Comparison of ENCODE assay signal across 8 cellular contexts in genomic region chr14:20613094-20614037, GRCh38. TPM values are rescaled to one million over a fixed set of nuclear protein-coding genes. Genes with fewer than 3 reads are reported as not detected.
A peak's percentile ranks its signal among the peaks of the same experiment; 100 is the strongest.
DNase-seq lines count a peak whose midpoint lies in the region; ATAC-seq, FAIRE-seq and TF ChIP-seq lines count a peak whose summit lies in the region.

No MANE protein-coding gene starts in this region.

- peak overlapping the region; percentile 77 for H3K4me2 ChIP-seq in SK-N-SH

- no peak overlapping the region for H3K27ac Mint-ChIP-seq in activated naive CD8-positive, alpha-beta T cell treated with anti-CD3 and anti-CD28 coated beads for 36 hours

- no peaks in the 10 kb centered on the region for H3K27me3 ChIP-seq in GM06990 (replicated peaks; ENCODE audit: control insufficient read depth, insufficient read depth, low read length)
- H3K27me3 ChIP-seq in SK-N-SH (ENCODE audit: insufficient read depth): no peaks in the 10 kb centered on the region
- no peaks in the 10 kb centered on the region for H3K27me3 ChIP-seq in pancreas
- H3K27me3 ChIP-seq in tibial nerve: no peaks in the 10 kb centered on the region

- 2% methylated on average over 33 of the region's 34 CpGs for whole genome bisulfite sequencing in SK-N-SH (ENCODE audit: low lambda C conversion rate)
- 0% methylated on average over 34 of the region's 34 CpGs for WGBS in pancreas, 2 donors
- WGBS in tibial nerve, 2 donors: 0 to 1% methylated on average over 34 of the region's 34 CpGs

- H3K4me1 ChIP-seq in SK-N-SH (ENCODE audit: control insufficient read depth in 1 of 2, insufficient read depth in 2 of 2, low read depth in 1 of 2, low read length in 1 of 2) (no peaks in the 10 kb centered on the region; a peak in 2 of 4 replicates), pancreas (peaks cover 0 to 8% (median 6%) of the 10 kb centered on the region in 3 donors), tibial nerve (peaks cover 0 to 48% (median 6%) of the 10 kb centered on the region in 4 donors)

- H3F3A ChIP-seq in SK-N-SH (replicated peaks; ENCODE audit: insufficient read depth): peaks cover 36% of the 10 kb centered on the region

- ATAC-seq in HG02588 (IDR thresholded peaks at IDR 0.05; ENCODE audit: unreplicated experiment) (peak; percentile 64), Right ventricle myocardium superior (ENCODE audit: poor library complexity) (peak; percentile 81), pancreas (peak; percentile 71 to 86 (median 80))

- no peaks in the 10 kb centered on the region for H3K79me2 ChIP-seq in SK-N-SH (ENCODE audit: insufficient read depth)

- H3K9ac ChIP-seq in SK-N-SH: peak overlapping the region; percentile 66

- H3K9me3 ChIP-seq in SK-N-SH (no peaks in the 10 kb centered on the region), pancreas (no peaks in the 10 kb centered on the region), tibial nerve (no peaks in the 10 kb centered on the region)

- H3K27me3 Mint-ChIP-seq in activated naive CD8-positive, alpha-beta T cell treated with anti-CD3 and anti-CD28 coated beads for 36 hours: no peaks in the 10 kb centered on the region

- POLR2A ChIA-PET in SK-N-SH (lab: Yijun Ruan, JAX): interaction anchor here (0.9 to 1.2 kb wide), 2 partner anchors 78 to 270 kb away, joined by 3 read pairs; partner anchors contain the start of gene PARP2

- TF ChIP-seq POLR2A in NB4 (IDR thresholded peaks at IDR 0.05; ENCODE audit: extremely low read depth, insufficient read length) (no peak), tibial nerve (IDR thresholded peaks at IDR 0.05) (no peak)

- peaks cover 6% of the 10 kb centered on the region for H4K20me1 ChIP-seq in SK-N-SH (ENCODE audit: insufficient read depth)

- H3K9me2 ChIP-seq in SK-N-SH: no peaks in the 10 kb centered on the region

- no peaks in the 10 kb centered on the region for H3K36me3 Mint-ChIP-seq in activated naive CD8-positive, alpha-beta T cell treated with anti-CD3 and anti-CD28 coated beads for 36 hours

- H3K36me3 ChIP-seq in GM06990 (ENCODE audit: control insufficient read depth, insufficient read depth, low read length) (no peaks in the 10 kb centered on the region), SK-N-SH (replicated peaks in 1 of 2; ENCODE audit: control insufficient read depth in 1 of 2, insufficient read depth in 2 of 2, low read length in 1 of 2) (no peaks in the 10 kb centered on the region), pancreas (no peaks in the 10 kb centered on the region), tibial nerve (no peaks in the 10 kb centered on the region)

- CTCF ChIA-PET in SK-N-SH (lab: Yijun Ruan, JAX): interaction anchor here (0.8 to 3.1 kb wide), 17 partner anchors 9 to 358 kb away, joined by 3 to 24 read pairs (median 4); partner anchors contain the start of genes PARP2 and RNASE4

- TF ChIP-seq EP300 in SK-N-SH (IDR thresholded peaks at IDR 0.05; ENCODE audit: borderline replicate concordance in 1 of 2, low read depth in 1 of 2, low read length in 1 of 2) (peak in 1 of 2 experiments; percentile 21; a peak in 2 of 4 replicates), tibial nerve (IDR thresholded peaks at IDR 0.05) (peak; percentile 30 to 67)

- H3K4me3 Mint-ChIP-seq in activated naive CD8-positive, alpha-beta T cell treated with anti-CD3 and anti-CD28 coated beads for 36 hours: no peak overlapping the region

- TF ChIP-seq CTCF in GM06990 (IDR thresholded peaks at IDR 0.05; ENCODE audit: insufficient read depth, low read length, poor library complexity, severe bottlenecking): peak; percentile 39
- peak; percentile 45 for TF ChIP-seq CTCF in NB4 (IDR thresholded peaks at IDR 0.05; ENCODE audit: low read depth, low read length)
- TF ChIP-seq CTCF in SK-N-SH (IDR thresholded peaks at IDR 0.05): peak; percentile 85
- peak; percentile 47 to 61 (median 51) for TF ChIP-seq CTCF in pancreas (IDR thresholded peaks at IDR 0.05)
- TF ChIP-seq CTCF in tibial nerve (IDR thresholded peaks at IDR 0.05): peak; percentile 66 to 96 (median 74)

- no peak for TF ChIP-seq RAD21 in SK-N-SH (IDR thresholded peaks at IDR 0.05; ENCODE audit: low read length)

- FAIRE-seq in pancreas (lab: Jason Lieb, UNC): no peak

- no peaks in the 10 kb centered on the region for H3K9me3 Mint-ChIP-seq in activated naive CD8-positive, alpha-beta T cell treated with anti-CD3 and anti-CD28 coated beads for 36 hours

- H3K4me3 ChIP-seq in GM06990 (replicated peaks; ENCODE audit: low read depth, low read length): peak overlapping the region; percentile 49
- peak overlapping the region; percentile 57 for H3K4me3 ChIP-seq in NB4 (ENCODE audit: low read depth, low read length)
- peak overlapping the region; percentile 74 to 79 for H3K4me3 ChIP-seq in SK-N-SH (ENCODE audit: low read depth in 2 of 2, low read length in 1 of 2)
- peak overlapping the region in 3 of 4 donors; percentile 13 to 50 (median 36) for H3K4me3 ChIP-seq in pancreas
- H3K4me3 ChIP-seq in tibial nerve: peak overlapping the region; percentile 29 to 58 (median 52)

- H3K27ac ChIP-seq in SK-N-SH (ENCODE audit: low read depth in 2 of 2, low read length in 1 of 2) (peak overlapping the region; percentile 34 to 64; a peak in 3 of 4 replicates), pancreas (peak overlapping the region in 3 of 4 donors; percentile 6 to 75 (median 67)), tibial nerve (peak overlapping the region; percentile 53 to 89 (median 66))

- DNase-seq in GM06990 (ENCODE audit: extremely low read depth, insufficient read length) (peak; percentile 92), NB4 (ENCODE audit: low read depth) (peak; percentile 98), SK-N-SH (peak; percentile 66), Right ventricle myocardium superior (peak; percentile 83), pancreas (peak; percentile 72 to 88 (median 81)), tibial nerve (ENCODE audit: low spot score in 2 of 2) (peak; percentile 66 to 94)
- DNase-seq in activated naive CD8-positive, alpha-beta T cell treated with anti-CD3 and anti-CD28 coated beads for 36 hours: peak; percentile 87

- peak overlapping the region; percentile 94 for H2AFZ ChIP-seq in SK-N-SH (ENCODE audit: low read depth)

- peaks cover 8% of the 10 kb centered on the region for H3K4me1 Mint-ChIP-seq in activated naive CD8-positive, alpha-beta T cell treated with anti-CD3 and anti-CD28 coated beads for 36 hours

- intact Hi-C loops in Right ventricle myocardium superior (cut with DNase I) (loop anchor here (5.0 kb wide), 1 partner anchor 201 kb away; the partner anchor contains the start of gene TEP1), pancreas (cut with DNase I) (loop anchor here in 1 of 3 donors (10.0 kb wide), 1 partner anchor 71 kb away; the partner anchor contains the start of genes ANG and RNASE4)

TF ChIP-seq in SK-N-SH, 30 proteins besides CTCF, POLR2A, EP300 and RAD21 (continues in another document):
- TF ChIP-seq EZH2phosphoT487 (IDR thresholded peaks at IDR 0.05; ENCODE audit: borderline replicate concordance, low read depth) (no peak), TEAD4 (IDR thresholded peaks at IDR 0.05; ENCODE audit: borderline replicate concordance, insufficient read depth) (peak; percentile 82), SMC3 (IDR thresholded peaks at IDR 0.05; ENCODE audit: low read depth, low read length) (no peak), MXI1 (IDR thresholded peaks at IDR 0.05; ENCODE audit: low read depth, low read length) (peak; percentile 82; the same call in 1 of the 2 replicates)
- TF ChIP-seq, protein P1, sequence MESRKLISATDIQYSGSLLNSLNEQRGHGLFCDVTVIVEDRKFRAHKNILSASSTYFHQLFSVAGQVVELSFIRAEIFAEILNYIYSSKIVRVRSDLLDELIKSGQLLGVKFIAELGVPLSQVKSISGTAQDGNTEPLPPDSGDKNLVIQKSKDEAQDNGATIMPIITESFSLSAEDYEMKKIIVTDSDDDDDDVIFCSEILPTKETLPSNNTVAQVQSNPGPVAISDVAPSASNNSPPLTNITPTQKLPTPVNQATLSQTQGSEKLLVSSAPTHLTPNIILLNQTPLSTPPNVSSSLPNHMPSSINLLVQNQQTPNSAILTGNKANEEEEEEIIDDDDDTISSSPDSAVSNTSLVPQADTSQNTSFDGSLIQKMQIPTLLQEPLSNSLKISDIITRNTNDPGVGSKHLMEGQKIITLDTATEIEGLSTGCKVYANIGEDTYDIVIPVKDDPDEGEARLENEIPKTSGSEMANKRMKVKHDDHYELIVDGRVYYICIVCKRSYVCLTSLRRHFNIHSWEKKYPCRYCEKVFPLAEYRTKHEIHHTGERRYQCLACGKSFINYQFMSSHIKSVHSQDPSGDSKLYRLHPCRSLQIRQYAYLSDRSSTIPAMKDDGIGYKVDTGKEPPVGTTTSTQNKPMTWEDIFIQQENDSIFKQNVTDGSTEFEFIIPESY (IDR thresholded peaks at IDR 0.05; ENCODE audit: borderline replicate concordance, low read depth): no peak

RNA-seq across cellular contexts. Expression of gene RNASE12, which starts 22.2 kb away (rescaled TPM):
- polyA plus RNA-seq in SK-N-SH (2012; rRNA removed) (not detected in 2 replicates), pancreas (not detected)
- not detected in 2 replicates for polyA plus RNA-seq in SK-N-SH (2012; cell fraction: cytosol; rRNA removed)
- not detected in 2 replicates for polyA plus RNA-seq in SK-N-SH (2012; cell fraction: nucleus; rRNA removed)
- total RNA-seq in activated naive CD8-positive, alpha-beta T cell treated with anti-CD3 and anti-CD28 coated beads for 36 hours: not detected
- total RNA-seq in Right ventricle myocardium superior (not detected), pancreas (not detected), tibial nerve (not detected)

RNA-seq across cellular contexts. Expression of gene RNASE11, which starts 25.6 kb away (rescaled TPM):
- not detected in 2 replicates for polyA plus RNA-seq in SK-N-SH (2012; rRNA removed)
- not detected in 2 replicates for polyA plus RNA-seq in SK-N-SH (2012; cell fraction: cytosol; rRNA removed)
- not detected in 2 replicates for polyA plus RNA-seq in SK-N-SH (2012; cell fraction: nucleus; rRNA removed)
- not detected for total RNA-seq in activated naive CD8-positive, alpha-beta T cell treated with anti-CD3 and anti-CD28 coated beads for 36 hours
- not detected for total RNA-seq in Right ventricle myocardium superior
- not detected for total RNA-seq in pancreas
- not detected for polyA plus RNA-seq in pancreas
- not detected for total RNA-seq in tibial nerve

RNA-seq across cellular contexts. Expression of gene OR6S1, which starts 28.1 kb away (rescaled TPM):
- polyA plus RNA-seq in SK-N-SH (2012; rRNA removed) (not detected in 2 replicates), pancreas (not detected)
- polyA plus RNA-seq in SK-N-SH (2012; cell fraction: cytosol; rRNA removed): not detected in 2 replicates
- polyA plus RNA-seq in SK-N-SH (2012; cell fraction: nucleus; rRNA removed): not detected in 2 replicates
- not detected for total RNA-seq in activated naive CD8-positive, alpha-beta T cell treated with anti-CD3 and anti-CD28 coated beads for 36 hours
- total RNA-seq in Right ventricle myocardium superior (not detected), pancreas (not detected), tibial nerve (not detected)

RNA-seq across cellular contexts. Expression of gene RNASE9, which starts 52.5 kb away (rescaled TPM):
- not detected in 2 replicates for polyA plus RNA-seq in SK-N-SH (2012; rRNA removed)
- not detected in 2 replicates for polyA plus RNA-seq in SK-N-SH (2012; cell fraction: cytosol; rRNA removed)
- polyA plus RNA-seq in SK-N-SH (2012; cell fraction: nucleus; rRNA removed): not detected in 2 replicates
- total RNA-seq in activated naive CD8-positive, alpha-beta T cell treated with anti-CD3 and anti-CD28 coated beads for 36 hours: not detected
- not detected for total RNA-seq in Right ventricle myocardium superior
- total RNA-seq in pancreas: not detected
- polyA plus RNA-seq in pancreas: not detected
- not detected for total RNA-seq in tibial nerve

Comparison
In these comparisons a context has a peak if more than half of its experiments do, and no peak if none do; other contexts are left out.
1. Peak in every context shown above with its lines: DNase-seq, ATAC-seq, H3K4me3 ChIP-seq and H3K27ac ChIP-seq.